In genomic region chr4:127632420-127633403, GRCh38 we compare ENCODE assay signal across 8 cellular contexts. TPM values are rescaled to one million over a fixed set of nuclear protein-coding genes. Genes with fewer than 3 reads are reported as not detected.
DNase-seq lines count a peak whose midpoint lies in the region; ATAC-seq and TF ChIP-seq lines count a peak whose summit lies in the region.

Gene INTU, plus strand, starts transcription at chr4:127632957. Its CDS starts 78 bp downstream, at chr4:127633035.

- H3K9me3 Mint-ChIP-seq in central memory CD8-positive, alpha-beta T cell, result peaks cover 9% of the 10 kb centered on the region

- intact Hi-C loops in sigmoid colon (cut with DNase I), result loop anchor here (5.0 to 10.0 kb wide), 3 partner anchors 150 to 332 kb away; partner anchors contain the start of genes ABHD18, HSPA4L and MFSD8

- peak within 1 kb of the TSS; percentile 58 to 74 (median 72) for H3K27ac ChIP-seq in sigmoid colon

- no peaks in the 10 kb centered on the region for H3K36me3 Mint-ChIP-seq in central memory CD8-positive, alpha-beta T cell (ENCODE audit: insufficient read depth)

- H3K27me3 ChIP-seq in sigmoid colon, result peaks cover 0 to 4% (median 0%) of the 10 kb centered on the region in 3 donors

- no peak for ATAC-seq in central memory CD8-positive, alpha-beta T cell (replicated peaks; ENCODE audit: extremely low read depth, poor library complexity, severe bottlenecking)

- no peaks in the 10 kb centered on the region for H3K36me3 ChIP-seq in sigmoid colon

- H3K27me3 Mint-ChIP-seq in central memory CD8-positive, alpha-beta T cell, result peaks cover 42% of the 10 kb centered on the region

- H3K27ac Mint-ChIP-seq in central memory CD8-positive, alpha-beta T cell (ENCODE audit: low read depth), result no peak within 1 kb of the TSS

- H3K4me1 Mint-ChIP-seq in central memory CD8-positive, alpha-beta T cell, result peaks cover 10% of the 10 kb centered on the region

- no peak for TF ChIP-seq EP300 in sigmoid colon (IDR thresholded peaks at IDR 0.05)

- no peaks in the 10 kb centered on the region for H3K9me3 ChIP-seq in sigmoid colon

- in situ Hi-C loops in SK-MEL-5 (cut with HindIII; ENCODE audit: low pct_unique_long_range_greater_than_20kb, low sequenced_read_pairs), result no loop called here

- TF ChIP-seq POLR2A in sigmoid colon (IDR thresholded peaks at IDR 0.05), result no peak

- no peak for TF ChIP-seq CTCF in sigmoid colon (IDR thresholded peaks at IDR 0.05)

- 1% methylated on average over 38 of the region's 38 CpGs for WGBS in sigmoid colon, 2 donors

- DNase-seq in GM04503 (ENCODE audit: low read depth) (peak; percentile 87), HCEC 1CT (peak; percentile 88), M059J (ENCODE audit: low read depth) (peak; percentile 94), SK-MEL-5 (ENCODE audit: low read depth, low spot score) (peak; percentile 95), iPS-NIHi7 (ENCODE audit: extremely low spot score) (peak; percentile 96), sigmoid colon (peak; percentile 97)
- DNase-seq in central memory CD8-positive, alpha-beta T cell (ENCODE audit: low spot score in 2 of 2), result no peak
- no peak for DNase-seq in activated effector memory CD4-positive, alpha-beta T cell treated with anti-CD3 and anti-CD28 coated beads, Interleukin-2, amount 50 U/mL, for 16 hours

- peak within 1 kb of the TSS; percentile 52 to 68 (median 66) for H3K4me3 ChIP-seq in sigmoid colon

- H3K4me3 Mint-ChIP-seq in central memory CD8-positive, alpha-beta T cell, result peak within 1 kb of the TSS; percentile 61

- H3K4me1 ChIP-seq in sigmoid colon, result peaks cover 0 to 16% (median 8%) of the 10 kb centered on the region in 4 donors

RNA-seq across cellular contexts. Expression of gene INTU, which starts in this region (rescaled TPM):
- 1.4 and 3.1 TPM in 2 replicates for total RNA-seq in M059J (2014; rRNA removed; shearing (Covaris generic))
- total RNA-seq in SK-MEL-5 (2014; rRNA removed; shearing (Covaris generic)), result 2.8 and 3.2 TPM in 2 replicates
- polyA plus RNA-seq in SK-MEL-5 (2015; cell fraction: cytosol; rRNA removed), result 0.68 and 2.8 TPM in 2 replicates
- 50.7 and 53.1 TPM in 2 replicates for polyA plus RNA-seq in SK-MEL-5 (2015; cell fraction: nucleus; rRNA removed)
- 1 to 10 TPM; 7.6 to 10.0 (median 9.5) TPM for total RNA-seq in sigmoid colon
- polyA plus RNA-seq in sigmoid colon, result under 1 TPM; under 0.01 to 0.90 (median 0.23) TPM

Comparison
In these comparisons a context has a peak if more than half of its experiments do, and no peak if none do; other contexts are left out.
1. DNase-seq: peak in GM04503 (single experiment), HCEC 1CT (single experiment), M059J (single experiment), SK-MEL-5 (single experiment), iPS-NIHi7 (single experiment) and sigmoid colon (single experiment); none in central memory CD8-positive, alpha-beta T cell (0 of 2) and activated effector memory CD4-positive, alpha-beta T cell treated with anti-CD3 and anti-CD28 coated beads, Interleukin-2, amount 50 U/mL, for 16 hours (single experiment).